In genomic region chr6:111423055-111423633, GRCh38 we compare ENCODE assay signal across 15 cellular contexts. TPM values are rescaled to one million over a fixed set of nuclear protein-coding genes. Genes with fewer than 3 reads are reported as not detected.
DNase-seq lines count a peak whose midpoint lies in the region; ATAC-seq and TF ChIP-seq lines count a peak whose summit lies in the region.
"Had no signal": no experiment of that assay in that cellular context is flagged by ENCODE, and none has a peak within 500 bp of the region (broad histone marks: within the 10 kb centered on the region; RNA-seq: fewer than 3 reads in every experiment).

No MANE protein-coding gene starts in this region.

- no peaks in the 10 kb centered on the region for H3K27me3 Mint-ChIP-seq in CD4-positive, alpha-beta T cell

- H3K9ac ChIP-seq in mammary epithelial cell (ENCODE audit: insufficient read depth, low read length) = no peak overlapping the region

- intact Hi-C loops in mammary epithelial cell (cut with micrococcal nuclease) = no loop called here
- intact Hi-C loops in CD4-positive, alpha-beta T cell (cut with DNase I, micrococcal nuclease) = no loop called here

- POLR2A ChIA-PET in CD4-positive, alpha-beta T cell (lab: Charles Lee) = interaction anchor here (0.7 kb wide), 1 partner anchor 167 kb away, joined by 3 read pairs; no protein-coding TSS in a partner anchor

- ATAC-seq in GM18502 (IDR thresholded peaks at IDR 0.05; ENCODE audit: poor library complexity, unreplicated experiment) = peak; percentile 44
- no peak for ATAC-seq in HG02610 (IDR thresholded peaks at IDR 0.05; ENCODE audit: unreplicated experiment)
- ATAC-seq in CD4-positive, alpha-beta T cell (ENCODE audit: poor library complexity) = no peak
- no peak for ATAC-seq in GM21423 (IDR thresholded peaks at IDR 0.05; ENCODE audit: unreplicated experiment)

- 72% methylated on average over 2 of the region's 2 CpGs for WGBS in mammary epithelial cell (ENCODE audit: low coverage, missing lambda C conversion rate)

- H3K4me2 ChIP-seq in mammary epithelial cell (ENCODE audit: insufficient read depth, low read depth, low read length) = peak overlapping the region; percentile 20

- peaks cover 9% of the 10 kb centered on the region for H3K36me3 Mint-ChIP-seq in CD4-positive, alpha-beta T cell (ENCODE audit: low read depth)

- H3K27me3 ChIP-seq in mammary epithelial cell (ENCODE audit: insufficient read depth, low read length) = no peaks in the 10 kb centered on the region
- no peaks in the 10 kb centered on the region for H3K27me3 ChIP-seq in CD4-positive, alpha-beta T cell (ENCODE audit: control insufficient read depth, insufficient read depth, low read length)
- H3K27me3 ChIP-seq: right lobe of liver had no signal

- no TSS peak for BruUV-seq in mammary epithelial cell (replicated peaks; lab: Mats Ljungman, UMichigan)

- no peak for TF ChIP-seq POLR2A in NB4 (IDR thresholded peaks at IDR 0.05; ENCODE audit: extremely low read depth, insufficient read length)

- dilution Hi-C loops in mammary epithelial cell (cut with HindIII; ENCODE audit: low sequenced_read_pairs) = no loop called here

- no peaks in the 10 kb centered on the region for H3K9me3 Mint-ChIP-seq in CD4-positive, alpha-beta T cell

- no peak overlapping the region for H2AFZ ChIP-seq in mammary epithelial cell (ENCODE audit: low read depth, low read length)

- peaks cover 44% of the 10 kb centered on the region for H3K4me1 Mint-ChIP-seq in CD4-positive, alpha-beta T cell (ENCODE audit: low read depth)

- no peak overlapping the region for H3K27ac ChIP-seq in mammary epithelial cell (ENCODE audit: insufficient read depth, low read depth, low read length)
- no peak overlapping the region for H3K27ac ChIP-seq in CD4-positive, alpha-beta T cell (ENCODE audit: low read depth, low read length)
- H3K27ac ChIP-seq: right lobe of liver had no signal

- H3K27ac Mint-ChIP-seq in CD4-positive, alpha-beta T cell = no peak overlapping the region

- no peak overlapping the region for H3K4me3 ChIP-seq in NB4 (ENCODE audit: low read depth, low read length)
- no peak overlapping the region for H3K4me3 ChIP-seq in mammary epithelial cell (replicated peaks in 1 of 3; ENCODE audit: insufficient read depth in 1 of 3, low read depth in 2 of 3, low read length in 3 of 3)
- H3K4me3 ChIP-seq: right lobe of liver had no signal

- no peaks in the 10 kb centered on the region for H3K9me3 ChIP-seq in mammary epithelial cell (replicated peaks; ENCODE audit: insufficient read depth, low read length)
- no peaks in the 10 kb centered on the region for H3K9me3 ChIP-seq in CD4-positive, alpha-beta T cell (ENCODE audit: control insufficient read depth, low read length)
- H3K9me3 ChIP-seq: right lobe of liver had no signal

- in situ Hi-C loops in mammary epithelial cell (cut with MboI; ENCODE audit: low sequenced_read_pairs in 2 of 2) (no loop called here), GM13976 (cut with MboI; ENCODE audit: low sequenced_read_pairs, unreplicated experiment) (no loop called here)

- H4K20me1 ChIP-seq in mammary epithelial cell (ENCODE audit: insufficient read depth, low read length) = no peaks in the 10 kb centered on the region

- TF ChIP-seq CTCF in NB4 (IDR thresholded peaks at IDR 0.05; ENCODE audit: low read depth, low read length) (no peak), mammary epithelial cell (conservative IDR thresholded peaks at IDR 0.05 in 1 of 2, IDR thresholded peaks at IDR 0.05 in 1 of 2; ENCODE audit: extremely low read depth in 1 of 2, insufficient read depth in 1 of 2, low read depth in 1 of 2, low read length in 2 of 2) (no peak), GM13976 (IDR thresholded peaks at IDR 0.05; ENCODE audit: borderline replicate concordance, control extremely low read depth, extremely low read depth, insufficient read depth, missing control alignments) (no peak)
- TF ChIP-seq CTCF in CD4-positive, alpha-beta T cell (IDR thresholded peaks at IDR 0.05) = no peak

- peaks cover 54% of the 10 kb centered on the region for H3K4me1 ChIP-seq in mammary epithelial cell (ENCODE audit: insufficient read depth, low read length)

- CTCF ChIA-PET in mammary epithelial cell (lab: Charles Lee; ENCODE audit: low non-redundant PET) = no interaction called here
- CTCF ChIA-PET in CD4-positive, alpha-beta T cell (lab: Charles Lee) = no interaction called here

- no peaks in the 10 kb centered on the region for H3K36me3 ChIP-seq in mammary epithelial cell (ENCODE audit: insufficient read depth, low read length)
- H3K36me3 ChIP-seq: right lobe of liver had no signal

- H3K79me2 ChIP-seq in mammary epithelial cell (ENCODE audit: insufficient read depth, low read length) = peaks cover 83% of the 10 kb centered on the region

- no peak overlapping the region for H3K4me3 Mint-ChIP-seq in CD4-positive, alpha-beta T cell

- DNase-seq in NB4 (ENCODE audit: low read depth) = peak; percentile 18
- peak; percentile 23 for DNase-seq in mammary epithelial cell
- peak; percentile 27 for DNase-seq in retina
- DNase-seq in CD4-positive, alpha-beta T cell = no peak
- no peak for DNase-seq in GM13976 (ENCODE audit: low spot score)
- DNase-seq: activated CD4-positive, alpha-beta T cell treated with anti-CD3 and anti-CD28 coated beads for 48 hours; activated effector memory CD4-positive, alpha-beta T cell treated with Interleukin-2 at 50 U/mL for 16 hours; GOT3; NCI-H1436 treated with DMSO at 0.1 percent for 48 hours; NCI-H526 treated with DMSO at 0.1 percent for 48 hours; right lobe of liver; trophoblast cell had no signal

RNA-seq across cellular contexts. Expression of gene REV3L, which starts 59.9 kb away (rescaled TPM):
- 10 to 100 TPM; 16.7 to 32.8 TPM for total RNA-seq in mammary epithelial cell
- polyA plus RNA-seq in mammary epithelial cell = 6.1 TPM
- polyA minus RNA-seq in mammary epithelial cell = 36.3 TPM
- total RNA-seq in CD4-positive, alpha-beta T cell = 10 to 100 TPM; 17.0 to 20.6 TPM

Comparison
In these comparisons a context has a peak if more than half of its experiments do, and no peak if none do; other contexts are left out.
1. DNase-seq: peak in NB4 (single experiment), mammary epithelial cell (single experiment) and retina (single experiment); none in CD4-positive, alpha-beta T cell (0 of 10) and GM13976 (single experiment).